In genomic region chr1:94124538-94124937, GRCh38 we compare ENCODE assay signal across 38 cellular contexts. TPM values are rescaled to one million over a fixed set of nuclear protein-coding genes. Genes with fewer than 3 reads are reported as not detected.
"Had no signal": no experiment of that assay in that cellular context is flagged by ENCODE, and none has a peak within 500 bp of the region (broad histone marks: within the 10 kb centered on the region; RNA-seq: fewer than 3 reads in every experiment).

No MANE protein-coding gene starts in this region.

- H3K4me3 ChIP-seq: adrenal gland, body of pancreas, breast epithelium had no signal

- H3K27me3 ChIP-seq: adrenal gland, body of pancreas, brain microvascular endothelial cell, breast epithelium had no signal

- H3K27ac ChIP-seq: adrenal gland, body of pancreas, brain microvascular endothelial cell, breast epithelium, VCaP had no signal

- FAIRE-seq: astrocyte, TTC549 had no signal

- DNase-seq: activated B cell treated with CpG ODN at 0.5 μM for 24 hours; activated CD4-positive, alpha-beta memory T cell treated with anti-CD3 and anti-CD28 coated beads for 36 hours; activated CD4-positive, alpha-beta T cell treated with anti-CD3 and anti-CD28 coated beads for 4 hours; activated CD4-positive, alpha-beta T cell treated with anti-CD3 and anti-CD28 coated beads, Interleukin-2, amount 10 ng/mL, durations not matched to agents 24 days and 14 days; activated CD4-positive, alpha-beta T cell treated with anti-CD3 and anti-CD28 coated beads, Interleukin-2, amount 50 U/mL, for 1 hour; activated CD4-positive, alpha-beta T cell treated with anti-CD3 and anti-CD28 coated beads, Interleukin-2, amount 50 U/mL, for 4 hours; activated CD4-positive, CD25-positive, alpha-beta regulatory T cell treated with anti-CD3 and anti-CD28 coated beads, Interleukin-2, amount 50 U/mL, for 72 hours; activated CD8-positive, alpha-beta memory T cell treated with anti-CD3 and anti-CD28 coated beads, Interleukin-2, amount 50 U/mL, for 4 hours; activated CD8-positive, alpha-beta T cell treated with anti-CD3 and anti-CD28 coated beads for 36 hours; activated effector memory CD4-positive, alpha-beta T cell treated with anti-CD3 and anti-CD28 coated beads, Interleukin-2, amount 50 U/mL, for 16 hours; activated gamma-delta T cell treated with Interleukin-2 at 50 U/mL for 16 hours; activated naive CD4-positive, alpha-beta T cell; activated naive CD4-positive, alpha-beta T cell treated with anti-CD3 and anti-CD28 coated beads for 36 hours; activated naive CD4-positive, alpha-beta T cell treated with anti-CD3 and anti-CD28 coated beads, Interleukin-2, amount 50 U/mL, for 16 hours; activated naive CD8-positive, alpha-beta T cell treated with anti-CD3 and anti-CD28 coated beads for 36 hours; activated T-cell treated with anti-CD3 and anti-CD28 coated beads for 4 hours; activated T-cell treated with anti-CD3 and anti-CD28 coated beads, Interleukin-2, amount 50 U/mL, for 1 hour; activated T-cell treated with anti-CD3 and anti-CD28 coated beads, Interleukin-2, amount 50 U/mL, for 4 hours; activated T-cell treated with anti-CD3 and anti-CD28 coated beads, Interleukin-2, amount 50 U/mL, for 72 hours; adrenal gland; amniotic stem cell; aorta; body of pancreas; brain microvascular endothelial cell; central memory CD4-positive, alpha-beta T cell; T-helper 1 cell; T-helper 2 cell; T-helper 9 cell had no signal

- H3K4me1 ChIP-seq: adrenal gland, body of pancreas, breast epithelium had no signal

- H3K27me3 Mint-ChIP-seq: activated CD4-positive, alpha-beta T cell treated with anti-CD3 and anti-CD28 coated beads, Interleukin-2, amount 10 ng/mL, durations not matched to agents 24 days and 14 days; activated naive CD8-positive, alpha-beta T cell treated with anti-CD3 and anti-CD28 coated beads for 36 hours had no signal

- H3K36me3 Mint-ChIP-seq: activated CD4-positive, alpha-beta memory T cell treated with anti-CD3 and anti-CD28 coated beads for 36 hours; activated naive CD4-positive, alpha-beta T cell treated with anti-CD3 and anti-CD28 coated beads, Interleukin-2, amount 50 U/mL, for 72 hours; activated naive CD8-positive, alpha-beta T cell treated with anti-CD3 and anti-CD28 coated beads for 36 hours had no signal

- H3K9me3 Mint-ChIP-seq: activated B cell treated with CpG ODN at 0.5 μM for 24 hours; activated CD4-positive, alpha-beta memory T cell treated with anti-CD3 and anti-CD28 coated beads for 36 hours; activated CD4-positive, alpha-beta T cell treated with anti-CD3 and anti-CD28 coated beads, Interleukin-2, amount 10 ng/mL, durations not matched to agents 24 days and 14 days; activated CD8-positive, alpha-beta T cell treated with anti-CD3 and anti-CD28 coated beads for 36 hours; activated naive CD4-positive, alpha-beta T cell treated with anti-CD3 and anti-CD28 coated beads for 36 hours; activated naive CD4-positive, alpha-beta T cell treated with anti-CD3 and anti-CD28 coated beads, Interleukin-2, amount 50 U/mL, for 72 hours; activated naive CD8-positive, alpha-beta T cell treated with anti-CD3 and anti-CD28 coated beads for 36 hours; activated T-cell treated with anti-CD3 and anti-CD28 coated beads, Interleukin-2, amount 50 U/mL, for 4 hours; activated T-cell treated with anti-CD3 and anti-CD28 coated beads, Interleukin-2, amount 50 U/mL, for 72 hours; activated T-helper 1 cell treated with anti-CD3 and anti-CD28 coated beads, Interleukin-12 subunit alpha, Interleukin-12 subunit beta, Interleukin-2, Interleukin-4 antibody, amounts not matched to agents 30 ng/mL and 10 ng/mL and 1 ng/mL, durations not matched to agents 14 hours and 24 hours and 36 hours; activated T-helper 17 cell treated with anti-CD3 and anti-CD28 coated beads, Interleukin-2, amount 50 U/mL, for 72 hours; T-helper 1 cell treated with Interleukin-12 subunit alpha and Interleukin-12 subunit beta and Interleukin-4 antibody, amounts not matched to agents 30 μg/mL and 1 μg/mL, for 36 hours; T-helper 2 cell treated with Interferon-gamma antibody and Interleukin-4, amounts not matched to agents 5 μg/mL and 100 μg/mL, for 36 hours had no signal

- H3K4me3 Mint-ChIP-seq: activated B cell treated with CpG ODN at 0.5 μM for 24 hours; activated CD4-positive, alpha-beta memory T cell treated with anti-CD3 and anti-CD28 coated beads for 36 hours; activated CD4-positive, alpha-beta T cell treated with anti-CD3 and anti-CD28 coated beads, Interleukin-2, amount 10 ng/mL, durations not matched to agents 24 days and 14 days; activated CD8-positive, alpha-beta T cell treated with anti-CD3 and anti-CD28 coated beads for 36 hours; activated naive CD4-positive, alpha-beta T cell treated with anti-CD3 and anti-CD28 coated beads for 36 hours; activated naive CD8-positive, alpha-beta T cell treated with anti-CD3 and anti-CD28 coated beads for 36 hours; activated T-cell treated with anti-CD3 and anti-CD28 coated beads, Interleukin-2, amount 50 U/mL, for 4 hours; activated T-cell treated with anti-CD3 and anti-CD28 coated beads, Interleukin-2, amount 50 U/mL, for 72 hours; activated T-helper 1 cell treated with anti-CD3 and anti-CD28 coated beads, Interleukin-12 subunit alpha, Interleukin-12 subunit beta, Interleukin-2, Interleukin-4 antibody, amounts not matched to agents 30 ng/mL and 10 ng/mL and 1 ng/mL, durations not matched to agents 14 hours and 24 hours and 36 hours; activated T-helper 17 cell treated with anti-CD3 and anti-CD28 coated beads, Interleukin-2, amount 50 U/mL, for 72 hours; T-helper 1 cell treated with Interleukin-12 subunit alpha and Interleukin-12 subunit beta and Interleukin-4 antibody, amounts not matched to agents 30 μg/mL and 1 μg/mL, for 36 hours; T-helper 2 cell treated with Interferon-gamma antibody and Interleukin-4, amounts not matched to agents 5 μg/mL and 100 μg/mL, for 36 hours had no signal

- H3K36me3 ChIP-seq: adrenal gland, brain microvascular endothelial cell, breast epithelium had no signal

- H3K4me1 Mint-ChIP-seq: activated B cell treated with CpG ODN at 0.5 μM for 24 hours; activated CD4-positive, alpha-beta T cell treated with anti-CD3 and anti-CD28 coated beads, Interleukin-2, amount 10 ng/mL, durations not matched to agents 24 days and 14 days; activated naive CD8-positive, alpha-beta T cell treated with anti-CD3 and anti-CD28 coated beads for 36 hours; activated T-helper 17 cell treated with anti-CD3 and anti-CD28 coated beads, Interleukin-2, amount 50 U/mL, for 72 hours had no signal

- H3K27ac Mint-ChIP-seq: activated B cell treated with CpG ODN at 0.5 μM for 24 hours; activated CD4-positive, alpha-beta memory T cell treated with anti-CD3 and anti-CD28 coated beads for 36 hours; activated CD4-positive, alpha-beta T cell treated with anti-CD3 and anti-CD28 coated beads, Interleukin-2, amount 10 ng/mL, durations not matched to agents 24 days and 14 days; activated CD8-positive, alpha-beta T cell treated with anti-CD3 and anti-CD28 coated beads for 36 hours; activated naive CD4-positive, alpha-beta T cell treated with anti-CD3 and anti-CD28 coated beads for 36 hours; activated naive CD4-positive, alpha-beta T cell treated with anti-CD3 and anti-CD28 coated beads, Interleukin-2, amount 50 U/mL, for 72 hours; activated naive CD8-positive, alpha-beta T cell treated with anti-CD3 and anti-CD28 coated beads for 36 hours; activated T-cell treated with anti-CD3 and anti-CD28 coated beads, Interleukin-2, amount 50 U/mL, for 72 hours; activated T-helper 1 cell treated with anti-CD3 and anti-CD28 coated beads, Interleukin-12 subunit alpha, Interleukin-12 subunit beta, Interleukin-2, Interleukin-4 antibody, amounts not matched to agents 30 ng/mL and 10 ng/mL and 1 ng/mL, durations not matched to agents 14 hours and 24 hours and 36 hours; activated T-helper 17 cell treated with anti-CD3 and anti-CD28 coated beads, Interleukin-2, amount 50 U/mL, for 72 hours; T-helper 1 cell treated with Interleukin-12 subunit alpha and Interleukin-12 subunit beta and Interleukin-4 antibody, amounts not matched to agents 30 μg/mL and 1 μg/mL, for 36 hours; T-helper 2 cell treated with Interferon-gamma antibody and Interleukin-4, amounts not matched to agents 5 μg/mL and 100 μg/mL, for 36 hours had no signal

- H3K9me3 ChIP-seq: adrenal gland, body of pancreas, breast epithelium had no signal

RNA-seq across cellular contexts. Expression of gene ABCA4, which starts 3.6 kb away (rescaled TPM):
- total RNA-seq: activated B cell treated with CpG ODN at 0.5 μM for 24 hours; activated CD4-positive, alpha-beta memory T cell treated with anti-CD3 and anti-CD28 coated beads for 36 hours; activated CD8-positive, alpha-beta memory T cell treated with anti-CD3 and anti-CD28 coated beads for 36 hours; activated CD8-positive, alpha-beta T cell treated with anti-CD3 and anti-CD28 coated beads for 36 hours; activated naive CD4-positive, alpha-beta T cell treated with anti-CD3 and anti-CD28 coated beads, Interleukin-2, amount 50 U/mL, for 72 hours; activated naive CD8-positive, alpha-beta T cell treated with anti-CD3 and anti-CD28 coated beads for 36 hours; activated T-cell treated with anti-CD3 and anti-CD28 coated beads, Interleukin-2, amount 50 U/mL, for 4 hours; activated T-helper 1 cell treated with anti-CD3 and anti-CD28 coated beads, Interleukin-12 subunit alpha, Interleukin-12 subunit beta, Interleukin-2, Interleukin-4 antibody, amounts not matched to agents 30 ng/mL and 10 ng/mL and 1 ng/mL, durations not matched to agents 14 hours and 24 hours and 36 hours; activated T-helper 17 cell treated with anti-CD3 and anti-CD28 coated beads, Interleukin-2, amount 50 U/mL, for 72 hours had no signal
